ENCODE assay signal across 35 cellular contexts in the genomic region with DNA sequence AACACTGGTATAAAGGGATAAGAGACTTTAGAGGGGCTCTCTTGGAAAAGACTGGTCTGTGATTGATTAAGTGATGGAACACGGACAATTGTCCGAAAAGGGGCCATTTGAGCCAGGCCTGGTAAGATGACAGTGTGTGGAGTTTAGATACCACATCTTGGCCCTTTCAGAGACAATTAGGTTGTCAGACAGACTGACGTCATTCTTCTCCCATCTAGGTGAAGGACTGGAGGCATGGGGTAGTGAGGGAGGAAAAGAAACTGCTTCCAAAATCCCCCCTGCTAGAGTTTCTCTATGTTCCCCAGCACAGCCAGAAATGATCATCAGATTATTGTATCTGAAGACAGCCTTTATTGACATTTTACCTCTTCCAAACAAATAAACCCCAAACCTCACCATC.
"Had no signal": no experiment of that assay in that cellular context is flagged by ENCODE, and none has a peak within 500 bp of the region (broad histone marks: within the 10 kb centered on the region; RNA-seq: fewer than 3 reads in every experiment).

No MANE protein-coding gene starts in this region.

- H3K9me3 Mint-ChIP-seq: activated CD4-positive, alpha-beta memory T cell treated with anti-CD3 and anti-CD28 coated beads for 36 hours; activated T-cell treated with anti-CD3 and anti-CD28 coated beads, Interleukin-2, amount 50 U/mL, for 4 hours; activated T-cell treated with anti-CD3 and anti-CD28 coated beads, Interleukin-2, amount 50 U/mL, for 72 hours; activated T-helper 1 cell treated with anti-CD3 and anti-CD28 coated beads, Interleukin-12 subunit alpha, Interleukin-12 subunit beta, Interleukin-2, Interleukin-4 antibody, amounts not matched to agents 30 ng/mL and 10 ng/mL and 1 ng/mL, durations not matched to agents 14 hours and 24 hours and 36 hours; T-helper 1 cell treated with Interleukin-12 subunit alpha and Interleukin-12 subunit beta and Interleukin-4 antibody, amounts not matched to agents 30 μg/mL and 1 μg/mL, for 36 hours; T-helper 2 cell treated with Interferon-gamma antibody and Interleukin-4, amounts not matched to agents 5 μg/mL and 100 μg/mL, for 36 hours had no signal

- H3K9me3 ChIP-seq: adrenal gland, body of pancreas had no signal

- H3K36me3 Mint-ChIP-seq: activated CD4-positive, alpha-beta memory T cell treated with anti-CD3 and anti-CD28 coated beads for 36 hours; activated naive CD4-positive, alpha-beta T cell treated with anti-CD3 and anti-CD28 coated beads, Interleukin-2, amount 50 U/mL, for 72 hours; activated naive CD8-positive, alpha-beta T cell treated with anti-CD3 and anti-CD28 coated beads for 36 hours had no signal

- DNase-seq: activated B cell treated with CpG ODN at 0.5 μM for 24 hours; activated CD4-positive, alpha-beta memory T cell treated with anti-CD3 and anti-CD28 coated beads for 36 hours; activated CD4-positive, alpha-beta T cell treated with anti-CD3 and anti-CD28 coated beads for 4 hours; activated CD4-positive, alpha-beta T cell treated with anti-CD3 and anti-CD28 coated beads, Interleukin-2, amount 50 U/mL, for 1 hour; activated CD4-positive, alpha-beta T cell treated with anti-CD3 and anti-CD28 coated beads, Interleukin-2, amount 50 U/mL, for 4 hours; activated CD4-positive, CD25-positive, alpha-beta regulatory T cell treated with anti-CD3 and anti-CD28 coated beads, Interleukin-2, amount 50 U/mL, for 72 hours; activated CD8-positive, alpha-beta memory T cell treated with anti-CD3 and anti-CD28 coated beads, Interleukin-2, amount 50 U/mL, for 4 hours; activated CD8-positive, alpha-beta T cell treated with anti-CD3 and anti-CD28 coated beads for 36 hours; activated effector memory CD4-positive, alpha-beta T cell treated with anti-CD3 and anti-CD28 coated beads, Interleukin-2, amount 50 U/mL, for 16 hours; activated gamma-delta T cell treated with Interleukin-2 at 50 U/mL for 16 hours; activated naive CD4-positive, alpha-beta T cell; activated naive CD4-positive, alpha-beta T cell treated with anti-CD3 and anti-CD28 coated beads for 36 hours; activated naive CD4-positive, alpha-beta T cell treated with anti-CD3 and anti-CD28 coated beads, Interleukin-2, amount 50 U/mL, for 16 hours; activated naive CD8-positive, alpha-beta T cell treated with anti-CD3 and anti-CD28 coated beads for 36 hours; activated T-cell treated with anti-CD3 and anti-CD28 coated beads for 4 hours; activated T-cell treated with anti-CD3 and anti-CD28 coated beads, Interleukin-2, amount 50 U/mL, for 1 hour; activated T-cell treated with anti-CD3 and anti-CD28 coated beads, Interleukin-2, amount 50 U/mL, for 4 hours; activated T-cell treated with anti-CD3 and anti-CD28 coated beads, Interleukin-2, amount 50 U/mL, for 72 hours; adrenal gland; amniotic stem cell; aorta; body of pancreas; cerebellar nuclear complex; SW 1271; T-helper 1 cell; T-helper 2 cell; T-helper 9 cell had no signal

- H3K4me1 Mint-ChIP-seq: activated B cell treated with CpG ODN at 0.5 μM for 24 hours; activated naive CD8-positive, alpha-beta T cell treated with anti-CD3 and anti-CD28 coated beads for 36 hours; activated T-helper 17 cell treated with anti-CD3 and anti-CD28 coated beads, Interleukin-2, amount 50 U/mL, for 72 hours; central memory CD8-positive, alpha-beta T cell had no signal

- H3K27ac Mint-ChIP-seq: activated B cell treated with CpG ODN at 0.5 μM for 24 hours; activated CD4-positive, alpha-beta memory T cell treated with anti-CD3 and anti-CD28 coated beads for 36 hours; activated CD8-positive, alpha-beta T cell treated with anti-CD3 and anti-CD28 coated beads for 36 hours; activated naive CD4-positive, alpha-beta T cell treated with anti-CD3 and anti-CD28 coated beads for 36 hours; activated naive CD4-positive, alpha-beta T cell treated with anti-CD3 and anti-CD28 coated beads, Interleukin-2, amount 50 U/mL, for 72 hours; activated naive CD8-positive, alpha-beta T cell treated with anti-CD3 and anti-CD28 coated beads for 36 hours; activated T-cell treated with anti-CD3 and anti-CD28 coated beads, Interleukin-2, amount 50 U/mL, for 72 hours; activated T-helper 1 cell treated with anti-CD3 and anti-CD28 coated beads, Interleukin-12 subunit alpha, Interleukin-12 subunit beta, Interleukin-2, Interleukin-4 antibody, amounts not matched to agents 30 ng/mL and 10 ng/mL and 1 ng/mL, durations not matched to agents 14 hours and 24 hours and 36 hours; activated T-helper 17 cell treated with anti-CD3 and anti-CD28 coated beads, Interleukin-2, amount 50 U/mL, for 72 hours; T-helper 1 cell treated with Interleukin-12 subunit alpha and Interleukin-12 subunit beta and Interleukin-4 antibody, amounts not matched to agents 30 μg/mL and 1 μg/mL, for 36 hours; T-helper 2 cell treated with Interferon-gamma antibody and Interleukin-4, amounts not matched to agents 5 μg/mL and 100 μg/mL, for 36 hours had no signal

- H3K4me3 ChIP-seq: adrenal gland, body of pancreas, cardiac muscle cell had no signal

- H3K4me3 Mint-ChIP-seq: activated B cell treated with CpG ODN at 0.5 μM for 24 hours; activated CD4-positive, alpha-beta memory T cell treated with anti-CD3 and anti-CD28 coated beads for 36 hours; activated CD8-positive, alpha-beta T cell treated with anti-CD3 and anti-CD28 coated beads for 36 hours; activated naive CD4-positive, alpha-beta T cell treated with anti-CD3 and anti-CD28 coated beads for 36 hours; activated naive CD8-positive, alpha-beta T cell treated with anti-CD3 and anti-CD28 coated beads for 36 hours; activated T-cell treated with anti-CD3 and anti-CD28 coated beads, Interleukin-2, amount 50 U/mL, for 4 hours; activated T-cell treated with anti-CD3 and anti-CD28 coated beads, Interleukin-2, amount 50 U/mL, for 72 hours; activated T-helper 1 cell treated with anti-CD3 and anti-CD28 coated beads, Interleukin-12 subunit alpha, Interleukin-12 subunit beta, Interleukin-2, Interleukin-4 antibody, amounts not matched to agents 30 ng/mL and 10 ng/mL and 1 ng/mL, durations not matched to agents 14 hours and 24 hours and 36 hours; activated T-helper 17 cell treated with anti-CD3 and anti-CD28 coated beads, Interleukin-2, amount 50 U/mL, for 72 hours; central memory CD8-positive, alpha-beta T cell; T-helper 1 cell treated with Interleukin-12 subunit alpha and Interleukin-12 subunit beta and Interleukin-4 antibody, amounts not matched to agents 30 μg/mL and 1 μg/mL, for 36 hours; T-helper 2 cell treated with Interferon-gamma antibody and Interleukin-4, amounts not matched to agents 5 μg/mL and 100 μg/mL, for 36 hours had no signal

- H3K36me3 ChIP-seq: adrenal gland, cardiac muscle cell had no signal

- H3K27me3 ChIP-seq: body of pancreas, cardiac muscle cell had no signal

- H3K27ac ChIP-seq: adrenal gland, body of pancreas, cardiac muscle cell, VCaP had no signal

- H3K4me1 ChIP-seq: adrenal gland, body of pancreas had no signal
